Comparison of ENCODE assay signal across 1 cellular context in genomic region chr7:5822422-5822741, GRCh38.
TF ChIP-seq lines count a peak whose summit lies in the region.

No MANE protein-coding gene starts in this region.

TF ChIP-seq in HepG2, 621 proteins besides CTCF, POLR2A, EP300 and RAD21:
- 0 out of 2 replicates have a peak, but pooled peaks have one; percentile 26 for TF ChIP-seq ZNF629 (CRISPR knock-in tag; conservative IDR thresholded peaks at IDR 0.05)
- 0 out of 2 replicates have a peak, but pooled peaks have one; percentile 38 for TF ChIP-seq MEIS1 (CRISPR knock-in tag; IDR thresholded peaks at IDR 0.05; ENCODE audit: borderline replicate concordance)
- peak; percentile 94 for TF ChIP-seq ADNP (CRISPR knock-in tag; IDR thresholded peaks at IDR 0.05)
- TF ChIP-seq ZMYM2 (CRISPR knock-in tag; IDR thresholded peaks at IDR 0.05): peak; percentile 94; the same call in 1 of the 2 replicates
- TF ChIP-seq RELA (CRISPR knock-in tag; IDR thresholded peaks at IDR 0.05): 0 out of 2 replicates have a peak, but pooled peaks have one; percentile 14
